Comparison of ENCODE assay signal across 16 cellular contexts in the genomic region with DNA sequence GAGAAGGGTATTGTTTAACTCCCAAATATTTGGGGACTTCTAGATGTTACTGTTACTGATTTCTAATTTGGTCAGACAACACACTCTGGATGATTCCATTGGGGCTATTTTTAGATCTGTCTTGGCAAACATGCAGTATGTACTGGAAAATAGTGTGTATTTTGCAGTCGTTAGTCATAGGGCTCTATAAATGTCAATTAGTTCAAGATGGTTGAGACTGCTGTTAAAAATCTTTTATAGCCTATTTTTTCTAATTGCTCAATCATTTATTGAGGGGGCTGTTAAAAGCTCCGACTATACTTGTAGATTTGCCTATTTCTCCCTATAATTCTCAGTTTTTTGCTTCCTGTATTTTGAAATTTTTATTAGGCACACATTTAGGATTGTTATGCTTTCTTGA. TPM values are rescaled to one million over a fixed set of nuclear protein-coding genes. Genes with fewer than 3 reads are reported as not detected.
A peak's percentile ranks its signal among the peaks of the same experiment; 100 is the strongest.
DNase-seq lines count a peak whose midpoint lies in the region; ATAC-seq, FAIRE-seq and TF ChIP-seq lines count a peak whose summit lies in the region.
"Had no signal": no experiment of that assay in that cellular context is flagged by ENCODE, and none has a peak within 500 bp of the region (broad histone marks: within the 10 kb centered on the region; RNA-seq: fewer than 3 reads in every experiment).

No MANE protein-coding gene starts in this region.

- ATAC-seq in thoracic aorta (ENCODE audit: insufficient number of reproducible peaks, low FRiP score, low read depth) = no peak
- ATAC-seq in HG02798 (IDR thresholded peaks at IDR 0.05; ENCODE audit: poor library complexity, unreplicated experiment) = no peak
- ATAC-seq in GM19452 (IDR thresholded peaks at IDR 0.05; ENCODE audit: unreplicated experiment) = no peak
- ATAC-seq: activated T-helper 17 cell treated with anti-CD3 and anti-CD28 coated beads, Interleukin-2, amount 50 U/mL, for 72 hours; Panc1 had no signal

- H3K9me3 Mint-ChIP-seq in chondrocyte (ENCODE audit: low read depth) (no peaks in the 10 kb centered on the region), endothelial cell (ENCODE audit: unreplicated experiment) (no peaks in the 10 kb centered on the region)
- H3K9me3 Mint-ChIP-seq: activated T-helper 17 cell treated with anti-CD3 and anti-CD28 coated beads, Interleukin-2, amount 50 U/mL, for 72 hours had no signal

- H3K9ac ChIP-seq in kidney (ENCODE audit: low read length in 2 of 2) = peak overlapping the region in 1 of 2 donors; percentile 41

- TF ChIP-seq CTCF in chondrocyte (IDR thresholded peaks at IDR 0.05) = no peak
- no peak for TF ChIP-seq CTCF in kidney (IDR thresholded peaks at IDR 0.05; ENCODE audit: borderline replicate concordance, extremely low read depth, insufficient read depth)
- no peak for TF ChIP-seq CTCF in thoracic aorta (IDR thresholded peaks at IDR 0.05)
- no peak for TF ChIP-seq CTCF in endothelial cell (IDR thresholded peaks at IDR 0.05; ENCODE audit: unreplicated experiment)

- FAIRE-seq in kidney (lab: Jason Lieb, UNC) = peak; percentile 84

- H3K4me1 ChIP-seq in kidney (ENCODE audit: control insufficient read depth in 1 of 2, insufficient read depth in 1 of 2, low read depth in 1 of 2, low read length in 2 of 2) (peaks cover 0 to 13% of the 10 kb centered on the region in 2 donors), thoracic aorta (ENCODE audit: control insufficient read depth in 1 of 2, low read depth in 2 of 2) (peaks cover 29 to 50% of the 10 kb centered on the region in 2 donors)

- no peak overlapping the region for H3K4me3 Mint-ChIP-seq in chondrocyte (ENCODE audit: unreplicated experiment)
- H3K4me3 Mint-ChIP-seq in endothelial cell (ENCODE audit: unreplicated experiment) = no peak overlapping the region
- H3K4me3 Mint-ChIP-seq: activated T-helper 17 cell treated with anti-CD3 and anti-CD28 coated beads, Interleukin-2, amount 50 U/mL, for 72 hours had no signal

- DNase-seq in NCI-H1105 (lab: John Stamatoyannopoulos, UW) (peak; percentile 20), chondrocyte (ENCODE audit: low spot score) (no peak), kidney (no peak), thoracic aorta (ENCODE audit: low spot score) (no peak), NCI-H146 (lab: John Stamatoyannopoulos, UW) (no peak), endothelial cell (ENCODE audit: low spot score) (no peak)
- DNase-seq: GDM1; mesendoderm; NCI-H1417 treated with DMSO at 0.1 percent for 48 hours; stimulated activated naive CD4-positive, alpha-beta T cell treated with Interleukin-2 at 50 U/mL for 16 hours had no signal

- H3K27me3 Mint-ChIP-seq in chondrocyte (ENCODE audit: low read depth) = no peaks in the 10 kb centered on the region
- H3K27me3 Mint-ChIP-seq in endothelial cell (ENCODE audit: unreplicated experiment) = peaks cover 5% of the 10 kb centered on the region
- H3K27me3 Mint-ChIP-seq: activated T-helper 17 cell treated with anti-CD3 and anti-CD28 coated beads, Interleukin-2, amount 50 U/mL, for 72 hours had no signal

- H3K27ac Mint-ChIP-seq in chondrocyte (ENCODE audit: unreplicated experiment) = peak overlapping the region; percentile 81
- H3K27ac Mint-ChIP-seq in endothelial cell (ENCODE audit: unreplicated experiment) = no peak overlapping the region
- H3K27ac Mint-ChIP-seq: activated T-helper 17 cell treated with anti-CD3 and anti-CD28 coated beads, Interleukin-2, amount 50 U/mL, for 72 hours had no signal

- H3K4me3 ChIP-seq in kidney (ENCODE audit: low read length in 2 of 2) (no peak overlapping the region), thoracic aorta (peak overlapping the region; percentile 16)

- intact Hi-C loops in kidney (cut with DNase I) = no loop called here

- H3K9me3 ChIP-seq in kidney (ENCODE audit: control insufficient read depth in 1 of 2, low read length in 2 of 2) (no peaks in the 10 kb centered on the region), thoracic aorta (no peaks in the 10 kb centered on the region)

- H3K36me3 ChIP-seq in kidney (ENCODE audit: control insufficient read depth in 1 of 2, insufficient read depth in 2 of 2, low read length in 2 of 2) (peaks cover 15 to 26% of the 10 kb centered on the region in 2 donors), thoracic aorta (peaks cover 27% of the 10 kb centered on the region)

- H3K4me1 Mint-ChIP-seq in chondrocyte (ENCODE audit: low read depth) = peaks cover 67% of the 10 kb centered on the region
- peaks cover 7% of the 10 kb centered on the region for H3K4me1 Mint-ChIP-seq in endothelial cell (ENCODE audit: unreplicated experiment)
- H3K4me1 Mint-ChIP-seq: activated T-helper 17 cell treated with anti-CD3 and anti-CD28 coated beads, Interleukin-2, amount 50 U/mL, for 72 hours had no signal

- peaks cover 35% of the 10 kb centered on the region for H3K36me3 Mint-ChIP-seq in chondrocyte (ENCODE audit: low read depth)
- peaks cover 37% of the 10 kb centered on the region for H3K36me3 Mint-ChIP-seq in endothelial cell (ENCODE audit: low read depth, unreplicated experiment)

- peak overlapping the region in 1 of 2 donors; percentile 67 for H3K27ac ChIP-seq in kidney (ENCODE audit: low read depth in 2 of 2, low read length in 2 of 2)
- peak overlapping the region; percentile 66 to 67 for H3K27ac ChIP-seq in thoracic aorta
- H3K27ac ChIP-seq: epithelial cell of prostate, HL-60 had no signal

- H3K27me3 ChIP-seq in thoracic aorta (replicated peaks; ENCODE audit: insufficient read depth) = no peaks in the 10 kb centered on the region

RNA-seq across cellular contexts. Expression of a gene that starts 31.4 kb away (rescaled TPM):
- total RNA-seq in chondrocyte (62.5 to 90.6 TPM (median 62.6 TPM) in 3 replicates), kidney (63.7 TPM), thoracic aorta (100 to 1,000 TPM in 1 of 2 donors, 10 to 100 TPM in 1; 60.6 to 107 TPM), endothelial cell (ENCODE audit: unreplicated experiment) (66.7 TPM)
- 54.3 TPM for polyA plus RNA-seq in kidney (ENCODE audit: insufficient read depth, low read depth, low replicate concordance)

RNA-seq across cellular contexts. Expression of a gene that starts 35.1 kb away (rescaled TPM):
- total RNA-seq in chondrocyte = 39.3 to 53.2 TPM (median 39.5 TPM) in 3 replicates
- total RNA-seq in kidney = 18.9 TPM
- polyA plus RNA-seq in kidney (ENCODE audit: insufficient read depth, low read depth, low replicate concordance) = 21.0 TPM
- 10 to 100 TPM; 22.6 to 23.0 TPM for total RNA-seq in thoracic aorta
- 13.3 TPM for total RNA-seq in endothelial cell (ENCODE audit: unreplicated experiment)
- total RNA-seq: activated T-helper 17 cell treated with anti-CD3 and anti-CD28 coated beads, Interleukin-2, amount 50 U/mL, for 72 hours had no signal

RNA-seq across cellular contexts. Expression of a gene that starts 50.5 kb away (rescaled TPM):
- total RNA-seq in chondrocyte (0.10 to 0.27 TPM (median 0.20 TPM) in 3 replicates), kidney (0.09 TPM), thoracic aorta (1 to 10 TPM; 1.2 to 5.2 TPM), endothelial cell (ENCODE audit: unreplicated experiment) (0.41 TPM)
- 0.09 TPM for polyA plus RNA-seq in kidney (ENCODE audit: insufficient read depth, low read depth, low replicate concordance)
- total RNA-seq: activated T-helper 17 cell treated with anti-CD3 and anti-CD28 coated beads, Interleukin-2, amount 50 U/mL, for 72 hours had no signal
